In the genomic region with DNA sequence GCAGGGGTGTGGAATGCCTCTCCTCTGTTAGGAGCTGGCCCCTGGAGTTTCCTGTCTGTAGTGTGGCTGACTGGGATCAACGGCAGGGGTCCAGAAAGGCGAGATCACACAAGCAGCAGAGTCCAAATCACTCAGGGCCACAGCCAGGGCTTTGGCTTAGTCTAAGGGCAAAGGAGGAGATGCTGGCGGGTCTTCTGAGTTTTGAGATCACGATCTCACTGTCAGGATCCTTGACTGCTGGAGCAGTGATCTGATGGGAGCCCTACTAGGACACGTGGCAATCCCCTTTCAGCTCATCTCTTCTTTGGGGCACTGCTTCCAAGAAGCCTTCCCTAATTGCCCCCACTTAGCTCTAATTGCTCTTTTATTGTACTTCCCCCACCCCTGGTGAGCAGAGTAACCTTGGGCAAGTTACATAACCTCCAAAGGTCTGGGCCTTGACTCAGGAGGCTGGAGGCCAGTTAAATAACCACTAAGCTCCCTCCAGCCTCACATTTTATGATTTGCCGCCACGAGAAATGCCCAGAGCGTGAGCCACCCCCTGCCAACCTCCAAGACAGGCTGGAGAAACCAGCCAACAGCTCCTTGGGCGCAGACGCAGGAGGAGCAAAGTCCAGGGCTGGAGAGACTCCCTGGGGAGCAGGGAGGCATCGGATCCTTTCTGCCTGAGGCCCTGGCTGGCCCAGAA, we compare ENCODE assay signal across 20 cellular contexts. TPM values are rescaled to one million over a fixed set of nuclear protein-coding genes. Genes with fewer than 3 reads are reported as not detected.
DNase-seq lines count a peak whose midpoint lies in the region; ATAC-seq and TF ChIP-seq lines count a peak whose summit lies in the region.
"Had no signal": no experiment of that assay in that cellular context is flagged by ENCODE, and none has a peak within 500 bp of the region (broad histone marks: within the 10 kb centered on the region; RNA-seq: fewer than 3 reads in every experiment).

No MANE protein-coding gene starts in this region.

- H3K27ac Mint-ChIP-seq in activated naive CD8-positive, alpha-beta T cell treated with anti-CD3 and anti-CD28 coated beads, Interleukin-2, amount 10 ng/mL, durations not matched to agents 7 days and 5 days: peak overlapping the region; percentile 30
- no peak overlapping the region for H3K27ac Mint-ChIP-seq in activated naive CD8-positive, alpha-beta T cell treated with anti-CD3 and anti-CD28 coated beads for 36 hours
- peak overlapping the region; percentile 44 for H3K27ac Mint-ChIP-seq in activated T-helper 1 cell treated with anti-CD3 and anti-CD28 coated beads, Interleukin-12 subunit alpha, Interleukin-12 subunit beta, Interleukin-2, Interleukin-4 antibody, amounts not matched to agents 30 ng/mL and 10 ng/mL and 1 ng/mL, durations not matched to agents 14 hours and 24 hours and 36 hours
- H3K27ac Mint-ChIP-seq: activated T-cell treated with anti-CD3 and anti-CD28 coated beads, Interleukin-2, amount 50 U/mL, for 24 hours; neural progenitor cell; T-helper 1 cell treated with Interleukin-12 subunit alpha and Interleukin-12 subunit beta and Interleukin-4 antibody, amounts not matched to agents 30 μg/mL and 1 μg/mL, for 36 hours had no signal

- no peaks in the 10 kb centered on the region for H3K27me3 ChIP-seq in prostate gland (replicated peaks; ENCODE audit: insufficient read depth)
- H3K27me3 ChIP-seq: neural progenitor cell had no signal

- H3K4me3 ChIP-seq in prostate gland: no peak overlapping the region
- H3K4me3 ChIP-seq: neural progenitor cell had no signal

- no peak overlapping the region for H3K27ac ChIP-seq in prostate gland
- H3K27ac ChIP-seq: neural progenitor cell had no signal

- no peak for ATAC-seq in activated naive CD8-positive, alpha-beta T cell treated with anti-CD3 and anti-CD28 coated beads, Interleukin-2, amount 10 ng/mL, durations not matched to agents 7 days and 5 days (ENCODE audit: low read depth)
- ATAC-seq in HG03280 (IDR thresholded peaks at IDR 0.05; ENCODE audit: unreplicated experiment) (no peak), HG03439 (IDR thresholded peaks at IDR 0.05; ENCODE audit: unreplicated experiment) (no peak)
- ATAC-seq: stimulated activated naive CD8-positive, alpha-beta T cell treated with anti-CD3 and anti-CD28 coated beads, Interleukin-15, Interleukin-2, amounts not matched to agents 100 U/mL and 50 U/mL, for 24 hours had no signal

- WGBS in prostate gland: 83% methylated on average over 11 of the region's 11 CpGs

- TF ChIP-seq CTCF in prostate gland (IDR thresholded peaks at IDR 0.05): no peak

- POLR2A ChIA-PET in activated naive CD8-positive, alpha-beta T cell treated with anti-CD3 and anti-CD28 coated beads, Interleukin-2, amount 10 ng/mL, durations not matched to agents 7 days and 5 days (lab: Charles Lee): interaction anchor here (1.2 kb wide), 1 partner anchor 13 kb away, joined by 4 read pairs; no protein-coding TSS in a partner anchor

- no peaks in the 10 kb centered on the region for H3K4me1 ChIP-seq in prostate gland (replicated peaks)

- no peak for DNase-seq in activated naive CD8-positive, alpha-beta T cell treated with anti-CD3 and anti-CD28 coated beads, Interleukin-2, amount 10 ng/mL, durations not matched to agents 7 days and 5 days
- no peak for DNase-seq in activated naive CD8-positive, alpha-beta T cell treated with anti-CD3 and anti-CD28 coated beads for 36 hours
- no peak for DNase-seq in activated T-helper 1 cell treated with anti-CD3 and anti-CD28 coated beads, Interleukin-12 subunit alpha, Interleukin-12 subunit beta, Interleukin-2, Interleukin-4 antibody, amounts not matched to agents 30 ng/mL and 10 ng/mL and 1 ng/mL, durations not matched to agents 14 hours and 24 hours and 36 hours (ENCODE audit: low spot score)
- DNase-seq in mucosa of gallbladder (ENCODE audit: low spot score) (peak; percentile 72), prostate gland (ENCODE audit: low spot score) (no peak)
- DNase-seq in activated T-cell treated with anti-CD3 and anti-CD28 coated beads, Interleukin-2, amount 50 U/mL, for 48 hours: no peak
- DNase-seq: activated CD4-positive, alpha-beta T cell treated with anti-CD3 and anti-CD28 coated beads for 4 hours; activated T-cell treated with anti-CD3 and anti-CD28 coated beads, Interleukin-2, amount 50 U/mL, for 24 hours; Caco-2; erythroblast; GF-D8; IMR-90; left cardiac atrium; NCI-H187 treated with DMSO at 0.1 percent for 48 hours; NCI-H748 treated with DMSO at 0.1 percent for 48 hours; stimulated activated naive CD8-positive, alpha-beta T cell treated with anti-CD3 and anti-CD28 coated beads, Interleukin-15, Interleukin-2, amounts not matched to agents 100 U/mL and 50 U/mL, for 24 hours had no signal

- peaks cover 24% of the 10 kb centered on the region for H3K36me3 Mint-ChIP-seq in activated naive CD8-positive, alpha-beta T cell treated with anti-CD3 and anti-CD28 coated beads, Interleukin-2, amount 10 ng/mL, durations not matched to agents 7 days and 5 days
- peaks cover 47% of the 10 kb centered on the region for H3K36me3 Mint-ChIP-seq in activated naive CD8-positive, alpha-beta T cell treated with anti-CD3 and anti-CD28 coated beads for 36 hours
- peaks cover 54% of the 10 kb centered on the region for H3K36me3 Mint-ChIP-seq in activated T-helper 1 cell treated with anti-CD3 and anti-CD28 coated beads, Interleukin-12 subunit alpha, Interleukin-12 subunit beta, Interleukin-2, Interleukin-4 antibody, amounts not matched to agents 30 ng/mL and 10 ng/mL and 1 ng/mL, durations not matched to agents 14 hours and 24 hours and 36 hours (ENCODE audit: low read depth)

- peaks cover 36% of the 10 kb centered on the region for H3K4me1 Mint-ChIP-seq in activated naive CD8-positive, alpha-beta T cell treated with anti-CD3 and anti-CD28 coated beads, Interleukin-2, amount 10 ng/mL, durations not matched to agents 7 days and 5 days
- peaks cover 27% of the 10 kb centered on the region for H3K4me1 Mint-ChIP-seq in activated naive CD8-positive, alpha-beta T cell treated with anti-CD3 and anti-CD28 coated beads for 36 hours
- H3K4me1 Mint-ChIP-seq in activated T-helper 1 cell treated with anti-CD3 and anti-CD28 coated beads, Interleukin-12 subunit alpha, Interleukin-12 subunit beta, Interleukin-2, Interleukin-4 antibody, amounts not matched to agents 30 ng/mL and 10 ng/mL and 1 ng/mL, durations not matched to agents 14 hours and 24 hours and 36 hours (ENCODE audit: low read depth): peaks cover 76% of the 10 kb centered on the region

- no peaks in the 10 kb centered on the region for H3K27me3 Mint-ChIP-seq in activated naive CD8-positive, alpha-beta T cell treated with anti-CD3 and anti-CD28 coated beads, Interleukin-2, amount 10 ng/mL, durations not matched to agents 7 days and 5 days
- no peaks in the 10 kb centered on the region for H3K27me3 Mint-ChIP-seq in activated naive CD8-positive, alpha-beta T cell treated with anti-CD3 and anti-CD28 coated beads for 36 hours
- H3K27me3 Mint-ChIP-seq in activated T-helper 1 cell treated with anti-CD3 and anti-CD28 coated beads, Interleukin-12 subunit alpha, Interleukin-12 subunit beta, Interleukin-2, Interleukin-4 antibody, amounts not matched to agents 30 ng/mL and 10 ng/mL and 1 ng/mL, durations not matched to agents 14 hours and 24 hours and 36 hours (ENCODE audit: insufficient read depth): no peaks in the 10 kb centered on the region
- H3K27me3 Mint-ChIP-seq: activated T-cell treated with anti-CD3 and anti-CD28 coated beads, Interleukin-2, amount 50 U/mL, for 24 hours had no signal

- H3K9me3 Mint-ChIP-seq in activated naive CD8-positive, alpha-beta T cell treated with anti-CD3 and anti-CD28 coated beads, Interleukin-2, amount 10 ng/mL, durations not matched to agents 7 days and 5 days: no peaks in the 10 kb centered on the region
- H3K9me3 Mint-ChIP-seq in activated naive CD8-positive, alpha-beta T cell treated with anti-CD3 and anti-CD28 coated beads for 36 hours: no peaks in the 10 kb centered on the region
- H3K9me3 Mint-ChIP-seq in activated T-helper 1 cell treated with anti-CD3 and anti-CD28 coated beads, Interleukin-12 subunit alpha, Interleukin-12 subunit beta, Interleukin-2, Interleukin-4 antibody, amounts not matched to agents 30 ng/mL and 10 ng/mL and 1 ng/mL, durations not matched to agents 14 hours and 24 hours and 36 hours: peaks cover 4% of the 10 kb centered on the region
- H3K9me3 Mint-ChIP-seq: activated T-cell treated with anti-CD3 and anti-CD28 coated beads, Interleukin-2, amount 50 U/mL, for 24 hours; neural progenitor cell; T-helper 1 cell treated with Interleukin-12 subunit alpha and Interleukin-12 subunit beta and Interleukin-4 antibody, amounts not matched to agents 30 μg/mL and 1 μg/mL, for 36 hours had no signal

- no peak for TF ChIP-seq POLR2A in prostate gland (IDR thresholded peaks at IDR 0.05)

- H3K36me3 ChIP-seq in prostate gland: no peaks in the 10 kb centered on the region
- H3K36me3 ChIP-seq: neural progenitor cell had no signal

- no peaks in the 10 kb centered on the region for H3K9me3 ChIP-seq in prostate gland
- H3K9me3 ChIP-seq: Caco-2 had no signal

- intact Hi-C loops in activated T-helper 1 cell treated with anti-CD3 and anti-CD28 coated beads, Interleukin-12 subunit alpha, Interleukin-12 subunit beta, Interleukin-2, Interleukin-4 antibody, amounts not matched to agents 30 ng/mL and 10 ng/mL and 1 ng/mL, durations not matched to agents 14 hours and 24 hours and 36 hours (cut with micrococcal nuclease): no loop called here
- intact Hi-C loops in prostate gland (cut with DNase I): no loop called here

- no peak overlapping the region for H3K4me3 Mint-ChIP-seq in activated naive CD8-positive, alpha-beta T cell treated with anti-CD3 and anti-CD28 coated beads, Interleukin-2, amount 10 ng/mL, durations not matched to agents 7 days and 5 days
- H3K4me3 Mint-ChIP-seq in activated naive CD8-positive, alpha-beta T cell treated with anti-CD3 and anti-CD28 coated beads for 36 hours: no peak overlapping the region
- H3K4me3 Mint-ChIP-seq in activated T-helper 1 cell treated with anti-CD3 and anti-CD28 coated beads, Interleukin-12 subunit alpha, Interleukin-12 subunit beta, Interleukin-2, Interleukin-4 antibody, amounts not matched to agents 30 ng/mL and 10 ng/mL and 1 ng/mL, durations not matched to agents 14 hours and 24 hours and 36 hours: no peak overlapping the region
- H3K4me3 Mint-ChIP-seq: activated T-cell treated with anti-CD3 and anti-CD28 coated beads, Interleukin-2, amount 50 U/mL, for 24 hours; neural progenitor cell; T-helper 1 cell treated with Interleukin-12 subunit alpha and Interleukin-12 subunit beta and Interleukin-4 antibody, amounts not matched to agents 30 μg/mL and 1 μg/mL, for 36 hours had no signal

RNA-seq across cellular contexts. Expression of a gene that starts 12.0 kb away (rescaled TPM):
- total RNA-seq in activated naive CD8-positive, alpha-beta T cell treated with anti-CD3 and anti-CD28 coated beads, Interleukin-2, amount 10 ng/mL, durations not matched to agents 7 days and 5 days: 1 to 10 TPM; 7.8 to 8.5 TPM
- 10 to 100 TPM; 18.6 to 19.6 TPM for total RNA-seq in activated naive CD8-positive, alpha-beta T cell treated with anti-CD3 and anti-CD28 coated beads for 36 hours
- total RNA-seq in activated T-helper 1 cell treated with anti-CD3 and anti-CD28 coated beads, Interleukin-12 subunit alpha, Interleukin-12 subunit beta, Interleukin-2, Interleukin-4 antibody, amounts not matched to agents 30 ng/mL and 10 ng/mL and 1 ng/mL, durations not matched to agents 14 hours and 24 hours and 36 hours: 36.7 and 38.7 TPM in 2 replicates
- 242 TPM for total RNA-seq in mucosa of gallbladder
- 1 to 10 TPM; 1.8 to 2.7 TPM for total RNA-seq in prostate gland
- total RNA-seq: IMR-90 had no signal
